17 cellular contexts compared by ENCODE assay signal in the genomic region with DNA sequence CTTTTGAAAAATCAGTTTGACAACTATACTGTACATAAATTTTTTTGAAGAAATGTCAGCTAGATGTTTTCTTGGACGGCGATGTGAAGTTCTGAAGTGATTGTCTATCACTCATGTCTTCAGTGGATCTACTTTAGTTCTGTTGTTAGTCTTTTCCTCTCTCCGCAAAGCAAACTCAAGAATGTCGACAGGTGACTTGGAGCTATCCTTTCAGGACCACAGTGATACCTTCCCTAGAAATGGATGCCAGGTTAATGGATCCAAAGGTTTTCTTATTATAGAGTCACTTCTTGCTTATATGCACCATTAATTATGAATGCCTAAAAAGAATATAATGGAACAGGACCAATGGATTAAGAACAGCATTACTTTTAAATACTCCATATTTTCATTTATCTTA. TPM values are rescaled to one million over a fixed set of nuclear protein-coding genes. Genes with fewer than 3 reads are reported as not detected.
DNase-seq lines count a peak whose midpoint lies in the region; ATAC-seq, FAIRE-seq and TF ChIP-seq lines count a peak whose summit lies in the region.
"Had no signal": no experiment of that assay in that cellular context is flagged by ENCODE, and none has a peak within 500 bp of the region (broad histone marks: within the 10 kb centered on the region; RNA-seq: fewer than 3 reads in every experiment).

No MANE protein-coding gene starts in this region.

- H3K56ac ChIP-seq in H9 (ENCODE audit: insufficient read length, low read depth, low read length): no peak overlapping the region

- H3K27me3 ChIP-seq in H9 (ENCODE audit: insufficient read depth, low read length): no peaks in the 10 kb centered on the region; the same call in 1 of the 2 replicates
- H3K27me3 ChIP-seq in ascending aorta: no peaks in the 10 kb centered on the region
- peaks cover 18% of the 10 kb centered on the region for H3K27me3 ChIP-seq in keratinocyte (ENCODE audit: control insufficient read depth, extremely low read depth, insufficient read depth, low read length)
- H3K27me3 ChIP-seq in esophagus squamous epithelium: peaks cover 0 to 66% (median 2%) of the 10 kb centered on the region in 4 donors
- H3K27me3 ChIP-seq: testis had no signal

- POLR2A ChIA-PET in A549 (lab: Yijun Ruan, JAX): interaction anchor here (0.7 kb wide), 1 partner anchor 552 kb away, joined by 3 read pairs; a partner anchor contains a TSS

- no peak for TF ChIP-seq CTCF in A549 (IDR thresholded peaks at IDR 0.05)
- no peak for TF ChIP-seq CTCF in H9 (conservative IDR thresholded peaks at IDR 0.05)
- no peak for TF ChIP-seq CTCF in ascending aorta (IDR thresholded peaks at IDR 0.05)
- TF ChIP-seq CTCF in keratinocyte (optimal IDR thresholded peaks at IDR 0.05 in 1 of 3, IDR thresholded peaks at IDR 0.05 in 1 of 3, conservative IDR thresholded peaks at IDR 0.05 in 1 of 3; ENCODE audit: extremely low read depth in 1 of 3, insufficient read depth in 2 of 3, low read length in 3 of 3): no peak
- no peak for TF ChIP-seq CTCF in D721Med (IDR thresholded peaks at IDR 0.05; ENCODE audit: insufficient read depth, missing control alignments)
- TF ChIP-seq CTCF in esophagus squamous epithelium (IDR thresholded peaks at IDR 0.05): no peak

- CTCF ChIA-PET in A549 (lab: Yijun Ruan, JAX): no interaction called here

- no peak overlapping the region for H3T11ph ChIP-seq in H9 (ENCODE audit: low read length)

- 19% methylated on average over 4 of the region's 4 CpGs for WGBS in A549 (ENCODE audit: missing lambda C conversion rate)
- no CpG with 5 or more reads among the region's 4 CpGs for WGBS in H9 (ENCODE audit: extremely low coverage, insufficient read length, low lambda C conversion rate)
- WGBS in esophagus squamous epithelium, 2 donors: 18 to 22% methylated on average over 4 of the region's 4 CpGs

- DNase-seq in A549 (ENCODE audit: low read depth in 1 of 2, low spot score in 1 of 2) (no peak), H9 (no peak), ascending aorta (ENCODE audit: low spot score in 2 of 2) (no peak), keratinocyte (ENCODE audit: low read depth, low spot score) (no peak), D721Med (ENCODE audit: insufficient read length, low spot score) (no peak), dermis blood vessel endothelial cell (no peak), esophagus squamous epithelium (lab: John Stamatoyannopoulos, UW) (no peak)
- DNase-seq: central memory CD4-positive, alpha-beta T cell; left cardiac atrium; NCI-H446 treated with DMSO at 0.1 percent for 48 hours; retina; stimulated activated CD4-positive, alpha-beta T cell treated with anti-CD3 and anti-CD28 coated beads, Interleukin-1b, Interleukin-23, amount 100 ng/mL, for 48 hours; testis had no signal

- H3K27ac Mint-ChIP-seq in H9: no peak overlapping the region
- H3K27ac Mint-ChIP-seq: activated naive CD4-positive, alpha-beta T cell treated with anti-CD3 and anti-CD28 coated beads, Interleukin-2, amount 50 U/mL, for 72 hours; B cell had no signal

- H2BK5ac ChIP-seq in H9 (ENCODE audit: insufficient read length, low read length): no peak overlapping the region

- H3K23me2 ChIP-seq in H9 (ENCODE audit: insufficient read length, low read depth, low read length, poor library complexity, severe bottlenecking): peaks cover 7% of the 10 kb centered on the region

- no peak for TF ChIP-seq POLR2A in A549 (IDR thresholded peaks at IDR 0.05; ENCODE audit: low read length)
- TF ChIP-seq POLR2A in esophagus squamous epithelium (IDR thresholded peaks at IDR 0.05): no peak

- H3K9me1 ChIP-seq in keratinocyte (ENCODE audit: control insufficient read depth, extremely low read depth, insufficient read depth, low read length): no peaks in the 10 kb centered on the region

- H3K79me1 ChIP-seq in H9 (ENCODE audit: insufficient read depth, low read depth, low read length, poor library complexity, severe bottlenecking): no peaks in the 10 kb centered on the region

- H2BK15ac ChIP-seq in H9 (ENCODE audit: low read depth, low read length): no peak overlapping the region

- no peak overlapping the region for H4K91ac ChIP-seq in H9 (ENCODE audit: insufficient read length, low read depth, low read length)

- no peak overlapping the region for H3K18ac ChIP-seq in H9 (ENCODE audit: insufficient read length, low read depth, low read length)

- peak overlapping the region; percentile 79 for H3K4me2 ChIP-seq in A549
- no peak overlapping the region for H3K4me2 ChIP-seq in H9 (ENCODE audit: insufficient read depth, insufficient read length, low read length)
- peak overlapping the region; percentile 75 for H3K4me2 ChIP-seq in keratinocyte (ENCODE audit: control insufficient read depth, extremely low read depth, insufficient read depth, low read depth, low read length)

- dilution Hi-C loops in keratinocyte (cut with MboI; ENCODE audit: extremely low pct_ligation_motif_present, low sequenced_read_pairs): no loop called here

- no peak overlapping the region for H2BK12ac ChIP-seq in H9 (ENCODE audit: insufficient read length, low read depth, low read length)

- ATAC-seq in A549 (no peak), HG02678 (IDR thresholded peaks at IDR 0.05; ENCODE audit: unreplicated experiment) (no peak)
- ATAC-seq: left cardiac atrium had no signal

- no peak overlapping the region for H3K23ac ChIP-seq in H9 (ENCODE audit: insufficient read length, low read depth, low read length)

- H4K5ac ChIP-seq in H9 (ENCODE audit: insufficient read length, low read depth, low read length): no peak overlapping the region

- no peak for TF ChIP-seq EP300 in A549 (IDR thresholded peaks at IDR 0.05)

- H2AK5ac ChIP-seq in H9 (ENCODE audit: insufficient read length, low read length): no peak overlapping the region

- intact Hi-C loops in ascending aorta (cut with DNase I): no loop called here
- intact Hi-C loops in esophagus squamous epithelium (cut with DNase I): no loop called here

- H2BK120ac ChIP-seq in H9 (ENCODE audit: low read depth, low read length, poor library complexity, severe bottlenecking): no peak overlapping the region

- H3K27me3 Mint-ChIP-seq in H9 (ENCODE audit: low read depth): peaks cover 53% of the 10 kb centered on the region

- no peak overlapping the region for H3K27ac ChIP-seq in A549
- no peak overlapping the region for H3K27ac ChIP-seq in H9 (ENCODE audit: insufficient read length, low read depth, low read length)
- no peak overlapping the region for H3K27ac ChIP-seq in ascending aorta
- H3K27ac ChIP-seq in keratinocyte (ENCODE audit: control insufficient read depth, insufficient read depth, low read length): no peak overlapping the region
- H3K27ac ChIP-seq in esophagus squamous epithelium: no peak overlapping the region
- H3K27ac ChIP-seq: testis had no signal

- H3K9me3 Mint-ChIP-seq in H9: no peaks in the 10 kb centered on the region
- H3K9me3 Mint-ChIP-seq: activated naive CD4-positive, alpha-beta T cell treated with anti-CD3 and anti-CD28 coated beads, Interleukin-2, amount 50 U/mL, for 72 hours had no signal

- no peaks in the 10 kb centered on the region; a peak in 1 of 7 replicates for H3K36me3 Mint-ChIP-seq in H9 (ENCODE audit: insufficient read depth in 1 of 3, low read depth in 3 of 3)
- H3K36me3 Mint-ChIP-seq: activated naive CD4-positive, alpha-beta T cell treated with anti-CD3 and anti-CD28 coated beads, Interleukin-2, amount 50 U/mL, for 72 hours had no signal

- H4K8ac ChIP-seq in H9 (replicated peaks; ENCODE audit: insufficient read length, low read depth, low read length): no peak overlapping the region

- H3K4me3 ChIP-seq in A549: no peak overlapping the region; the same call in 2 of the 3 replicates
- H3K4me3 ChIP-seq in ascending aorta: peak overlapping the region; percentile 52 to 74
- no peak overlapping the region for H3K4me3 ChIP-seq in keratinocyte (ENCODE audit: control insufficient read depth in 2 of 3, extremely low read depth in 1 of 3, insufficient read depth in 2 of 3, low read depth in 1 of 3, low read length in 3 of 3)
- no peak overlapping the region for H3K4me3 ChIP-seq in esophagus squamous epithelium

- H3K9ac ChIP-seq in H9 (ENCODE audit: extremely low read depth, insufficient read length, low read length) (no peak overlapping the region), keratinocyte (ENCODE audit: control insufficient read depth, extremely low read depth, insufficient read depth, low read length) (no peak overlapping the region)

- H3K4me1 ChIP-seq in A549: no peaks in the 10 kb centered on the region
- no peaks in the 10 kb centered on the region for H3K4me1 ChIP-seq in H9 (ENCODE audit: insufficient read depth, low read length)
- H3K4me1 ChIP-seq in ascending aorta: no peaks in the 10 kb centered on the region
- peaks cover 7% of the 10 kb centered on the region for H3K4me1 ChIP-seq in keratinocyte (ENCODE audit: control insufficient read depth, extremely low read depth, insufficient read depth, low read length)
- H3K4me1 ChIP-seq in esophagus squamous epithelium: peaks cover 6 to 14% (median 10%) of the 10 kb centered on the region in 3 donors
- H3K4me1 ChIP-seq: testis had no signal

- H2AFZ ChIP-seq in H9 (ENCODE audit: low read length) (no peak overlapping the region), keratinocyte (ENCODE audit: control insufficient read depth, low read length) (no peak overlapping the region)

- no peaks in the 10 kb centered on the region for H3K36me3 ChIP-seq in ascending aorta
- no peaks in the 10 kb centered on the region for H3K36me3 ChIP-seq in keratinocyte (ENCODE audit: control insufficient read depth in 2 of 2, extremely low read depth in 1 of 2, insufficient read depth in 2 of 2, low read length in 2 of 2)
- H3K36me3 ChIP-seq in esophagus squamous epithelium: no peaks in the 10 kb centered on the region

- H4K20me1 ChIP-seq in H9 (ENCODE audit: control insufficient read depth, insufficient read depth, insufficient read length) (no peaks in the 10 kb centered on the region), keratinocyte (ENCODE audit: control insufficient read depth, extremely low read depth, insufficient read depth, low read length) (no peaks in the 10 kb centered on the region)

- H2BK20ac ChIP-seq in H9 (ENCODE audit: low read depth, low read length, poor library complexity, severe bottlenecking): no peak overlapping the region

- H3K14ac ChIP-seq in H9 (ENCODE audit: insufficient read depth, low read length): no peak overlapping the region

- H3K4ac ChIP-seq in H9 (ENCODE audit: low read depth, low read length): no peak overlapping the region

- no peaks in the 10 kb centered on the region for H3K9me3 ChIP-seq in A549
- no peaks in the 10 kb centered on the region for H3K9me3 ChIP-seq in H9 (ENCODE audit: control insufficient read depth, low read depth, low read length)
- H3K9me3 ChIP-seq in ascending aorta: no peaks in the 10 kb centered on the region
- no peaks in the 10 kb centered on the region for H3K9me3 ChIP-seq in keratinocyte (ENCODE audit: control insufficient read depth, low read depth, low read length)
- no peaks in the 10 kb centered on the region for H3K9me3 ChIP-seq in esophagus squamous epithelium
- H3K9me3 ChIP-seq: testis had no signal

- H3K4me3 Mint-ChIP-seq in H9: peak overlapping the region; percentile 6 to 88
- H3K4me3 Mint-ChIP-seq: B cell had no signal

- no peak for FAIRE-seq in A549 (lab: Jason Lieb, UNC)
- no peak for FAIRE-seq in keratinocyte (lab: Jason Lieb, UNC)
- FAIRE-seq in D721Med (lab: Jason Lieb, UNC): no peak
- FAIRE-seq: endothelial cell of umbilical vein had no signal

- no peak for TF ChIP-seq RAD21 in A549 (conservative IDR thresholded peaks at IDR 0.05 in 1 of 2, IDR thresholded peaks at IDR 0.05 in 1 of 2)

- peaks cover 7 to 11% of the 10 kb centered on the region in 2 experiments; a peak in 3 of 4 replicates for H3K4me1 Mint-ChIP-seq in H9

- H3K79me2 ChIP-seq in H9 (ENCODE audit: insufficient read depth, low read length) (no peaks in the 10 kb centered on the region), keratinocyte (ENCODE audit: control insufficient read depth, insufficient read depth, low read length) (no peaks in the 10 kb centered on the region)

RNA-seq across cellular contexts. Expression of a gene that starts 1.2 kb away (rescaled TPM):
- polyA plus RNA-seq in A549 (2011; rRNA removed) (0.04 TPM in 1 of 2 replicates, not detected in the other), A549 (2017; fragmentation: RNase III; extraction: RNeasy Plus Mini Kit Qiagen cat#74134 plus additional on column Dnase treatment) (0.04 TPM in 1 of 3 replicates, not detected in the others), keratinocyte (0.10 to 0.17 TPM (median 0.14 TPM) in 3 replicates)
- polyA plus RNA-seq in A549 (2012; cell fraction: cytosol; rRNA removed): not detected in 2 replicates
- not detected in 2 replicates for polyA plus RNA-seq in A549 (2012; cell fraction: nucleus; rRNA removed)
- 0.50 TPM in 1 of 2 replicates, not detected in the other for polyA minus RNA-seq in A549 (2011; rRNA and poly(A)+ RNA removed)
- total RNA-seq in H9 (2021) (0.37 and 0.52 TPM in 2 replicates), ascending aorta (0.11 TPM), dermis blood vessel endothelial cell (not detected in 2 replicates), esophagus squamous epithelium (1 to 10 TPM in 1 of 4 donors, under 1 TPM in 2, not detected in 1; 0.13 to 1.4 (median 0.76) TPM)
- not detected for polyA plus RNA-seq in keratinocyte (2011; ENCODE audit: low read depth)
- 0.04 and 0.15 TPM in 2 replicates for polyA plus RNA-seq in keratinocyte (2011; cell fraction: cytosol; rRNA removed)
- 0.12 and 0.39 TPM in 2 replicates for polyA plus RNA-seq in keratinocyte (2011; cell fraction: nucleus; rRNA removed)
- 0.06 and 0.13 TPM in 2 replicates for polyA plus RNA-seq in keratinocyte (2012; ENCODE audit: low replicate concordance)
- polyA minus RNA-seq in keratinocyte: 0.10 to 0.35 TPM in 2 of 3 replicates, not detected in the other
- polyA minus RNA-seq in keratinocyte (2011; cell fraction: cytosol; rRNA and poly(A)+ RNA removed): not detected
- 0.21 and 0.62 TPM in 2 replicates for polyA minus RNA-seq in keratinocyte (2011; cell fraction: nucleus; rRNA and poly(A)+ RNA removed)
- total RNA-seq: endothelial cell of umbilical vein had no signal
- polyA plus RNA-seq: endothelial cell of umbilical vein had no signal

Comparison
In these comparisons a context has a peak if more than half of its experiments do, and no peak if none do; other contexts are left out.
1. H3K4me3 ChIP-seq: peak in ascending aorta (2 of 2); none in A549 (single experiment), keratinocyte (0 of 3) and esophagus squamous epithelium (0 of 4).